19 cellular contexts compared by ENCODE assay signal in the genomic region with DNA sequence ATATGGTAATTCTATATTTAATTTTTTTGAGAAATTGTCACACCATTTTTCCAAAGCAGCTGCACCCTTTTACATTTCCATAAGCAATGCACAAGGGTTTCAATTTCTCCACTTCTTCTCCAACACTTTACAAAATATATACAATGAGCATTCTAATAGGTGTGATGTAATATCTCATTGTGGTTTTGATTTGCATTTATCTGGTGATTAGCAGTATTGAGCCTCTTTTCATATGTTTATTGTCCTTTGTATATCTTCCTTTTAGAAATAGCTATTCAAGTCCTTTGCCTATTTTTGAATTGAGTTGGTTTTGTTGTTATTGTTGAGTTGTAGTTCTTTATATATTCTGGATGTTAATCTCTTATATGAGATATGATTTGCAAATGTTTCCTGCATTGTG. TPM values are rescaled to one million over a fixed set of nuclear protein-coding genes. Genes with fewer than 3 reads are reported as not detected.
DNase-seq lines count a peak whose midpoint lies in the region; ATAC-seq and TF ChIP-seq lines count a peak whose summit lies in the region.
"Had no signal": no experiment of that assay in that cellular context is flagged by ENCODE, and none has a peak within 500 bp of the region (broad histone marks: within the 10 kb centered on the region; RNA-seq: fewer than 3 reads in every experiment).

No MANE protein-coding gene starts in this region.

- H3K79me2 ChIP-seq in KMS-11 (ENCODE audit: insufficient read depth, low read depth) = no peaks in the 10 kb centered on the region
- H3K79me2 ChIP-seq in Karpas-422 (ENCODE audit: low read length) = no peaks in the 10 kb centered on the region

- H3K9ac ChIP-seq in KMS-11 (no peak overlapping the region), Karpas-422 (ENCODE audit: low read length) (no peak overlapping the region)
- H3K9ac ChIP-seq: GM23248 had no signal

- H3K9me3 Mint-ChIP-seq in activated naive CD8-positive, alpha-beta T cell (ENCODE audit: low read depth) = no peaks in the 10 kb centered on the region
- no peaks in the 10 kb centered on the region for H3K9me3 Mint-ChIP-seq in activated naive CD8-positive, alpha-beta T cell treated with anti-CD3 and anti-CD28 coated beads, Interleukin-2, amount 50 U/mL, for 24 hours
- H3K9me3 Mint-ChIP-seq in T-cell = peaks cover 0 to 9% (median 0%) of the 10 kb centered on the region in 3 donors
- H3K9me3 Mint-ChIP-seq: CD8-positive, alpha-beta memory T cell had no signal

- peak overlapping the region; percentile 13; the same call in 1 of the 2 replicates for H3K4me2 ChIP-seq in KMS-11
- no peak overlapping the region for H3K4me2 ChIP-seq in Karpas-422 (ENCODE audit: low read depth, low read length, poor library complexity, severe bottlenecking)

- peaks cover 70% of the 10 kb centered on the region for H3K4me1 Mint-ChIP-seq in activated naive CD8-positive, alpha-beta T cell (ENCODE audit: low read depth)
- peaks cover 48% of the 10 kb centered on the region for H3K4me1 Mint-ChIP-seq in activated naive CD8-positive, alpha-beta T cell treated with anti-CD3 and anti-CD28 coated beads, Interleukin-2, amount 50 U/mL, for 24 hours
- H3K4me1 Mint-ChIP-seq in T-cell = peaks cover 60 to 66% (median 60%) of the 10 kb centered on the region in 3 donors

- H3K9me3 ChIP-seq in Karpas-422 (ENCODE audit: low read length) = no peaks in the 10 kb centered on the region
- H3K9me3 ChIP-seq in mucosa of descending colon = no peaks in the 10 kb centered on the region
- no peaks in the 10 kb centered on the region for H3K9me3 ChIP-seq in esophagus squamous epithelium
- H3K9me3 ChIP-seq: BE2C had no signal

- H3K27ac Mint-ChIP-seq in activated naive CD8-positive, alpha-beta T cell = peak overlapping the region; percentile 94
- no peak overlapping the region for H3K27ac Mint-ChIP-seq in activated naive CD8-positive, alpha-beta T cell treated with anti-CD3 and anti-CD28 coated beads, Interleukin-2, amount 50 U/mL, for 24 hours
- peak overlapping the region; percentile 84 to 94 for H3K27ac Mint-ChIP-seq in T-cell

- H3K27ac ChIP-seq in KMS-11 = no peak overlapping the region
- no peak overlapping the region for H3K27ac ChIP-seq in Karpas-422 (ENCODE audit: low read length)
- no peak overlapping the region for H3K27ac ChIP-seq in esophagus squamous epithelium
- H3K27ac ChIP-seq: GM23248, HL-60 had no signal

- CTCF ChIA-PET in T-cell (lab: Charles Lee) = interaction anchor here in 1 of 2 donors (1.3 to 2.2 kb wide), 4 partner anchors 9 to 47 kb away, joined by 5 to 13 read pairs (median 6); a partner anchor contains a TSS

- H3K4me1 ChIP-seq in KMS-11 (ENCODE audit: low read depth, poor library complexity, severe bottlenecking) = peaks cover 30% of the 10 kb centered on the region
- H3K4me1 ChIP-seq in Karpas-422 (ENCODE audit: low read length) = no peaks in the 10 kb centered on the region
- no peaks in the 10 kb centered on the region for H3K4me1 ChIP-seq in mucosa of descending colon (ENCODE audit: low read depth)
- no peaks in the 10 kb centered on the region for H3K4me1 ChIP-seq in esophagus squamous epithelium
- H3K4me1 ChIP-seq: BE2C had no signal

- H3K4me3 ChIP-seq in KMS-11 (IDR thresholded peaks at IDR 0.05; ENCODE audit: insufficient read depth, low read depth, low read length) (no peak overlapping the region), Karpas-422 (ENCODE audit: low read length) (no peak overlapping the region), mucosa of descending colon (no peak overlapping the region), esophagus squamous epithelium (no peak overlapping the region)
- H3K4me3 ChIP-seq: GM23248, SK-N-MC had no signal

- no peaks in the 10 kb centered on the region for H3K27me3 Mint-ChIP-seq in activated naive CD8-positive, alpha-beta T cell
- no peaks in the 10 kb centered on the region for H3K27me3 Mint-ChIP-seq in activated naive CD8-positive, alpha-beta T cell treated with anti-CD3 and anti-CD28 coated beads, Interleukin-2, amount 50 U/mL, for 24 hours
- no peaks in the 10 kb centered on the region for H3K27me3 Mint-ChIP-seq in T-cell
- H3K27me3 Mint-ChIP-seq: CD8-positive, alpha-beta memory T cell had no signal

- H3K27me3 ChIP-seq in KMS-11 (ENCODE audit: insufficient read depth, low read depth) (no peaks in the 10 kb centered on the region), Karpas-422 (ENCODE audit: low read length) (0 out of 2 replicates have a peak, but pooled peaks cover 2% of the 10 kb centered on the region), esophagus squamous epithelium (no peaks in the 10 kb centered on the region)
- H3K27me3 ChIP-seq: BE2C had no signal

- H2AFZ ChIP-seq in KMS-11 (ENCODE audit: low read depth) = no peak overlapping the region
- H2AFZ ChIP-seq in Karpas-422 (ENCODE audit: low read length) = no peak overlapping the region
- H2AFZ ChIP-seq: GM23248 had no signal

- H3K9me2 ChIP-seq in Karpas-422 (replicated peaks; ENCODE audit: insufficient read depth, low read length) = no peaks in the 10 kb centered on the region

- no peak for ATAC-seq in activated naive CD8-positive, alpha-beta T cell treated with anti-CD3 and anti-CD28 coated beads, Interleukin-2, amount 50 U/mL, for 24 hours
- ATAC-seq in T-cell (replicated peaks in 1 of 4) (no peak), mucosa of descending colon (no peak)
- ATAC-seq: HCT116 had no signal

- intact Hi-C loops in mucosa of descending colon (cut with DNase I, micrococcal nuclease) (no loop called here), esophagus squamous epithelium (cut with DNase I) (no loop called here)

- POLR2A ChIA-PET in T-cell (lab: Charles Lee) = interaction anchor here in 1 of 2 donors (1.3 to 1.8 kb wide), 2 partner anchors 14 to 47 kb away, joined by 5 read pairs; a partner anchor contains a TSS

- no peaks in the 10 kb centered on the region for H4K20me1 ChIP-seq in KMS-11 (ENCODE audit: insufficient read depth)
- no peaks in the 10 kb centered on the region for H4K20me1 ChIP-seq in Karpas-422 (ENCODE audit: insufficient read depth, low read depth, low read length)

- H3K36me3 Mint-ChIP-seq in activated naive CD8-positive, alpha-beta T cell = peaks cover 6% of the 10 kb centered on the region
- H3K36me3 Mint-ChIP-seq in activated naive CD8-positive, alpha-beta T cell treated with anti-CD3 and anti-CD28 coated beads, Interleukin-2, amount 50 U/mL, for 24 hours (ENCODE audit: low read depth) = no peaks in the 10 kb centered on the region
- H3K36me3 Mint-ChIP-seq in T-cell = no peaks in the 10 kb centered on the region
- H3K36me3 Mint-ChIP-seq: CD8-positive, alpha-beta memory T cell had no signal

- H3K36me3 ChIP-seq in KMS-11 (ENCODE audit: insufficient read depth) (no peaks in the 10 kb centered on the region), Karpas-422 (ENCODE audit: insufficient read depth, low read length) (no peaks in the 10 kb centered on the region), mucosa of descending colon (ENCODE audit: low read depth) (no peaks in the 10 kb centered on the region), esophagus squamous epithelium (no peaks in the 10 kb centered on the region)
- H3K36me3 ChIP-seq: BE2C had no signal

- TF ChIP-seq POLR2A in esophagus squamous epithelium (IDR thresholded peaks at IDR 0.05) = no peak

- peak overlapping the region; percentile 70 for H3K4me3 Mint-ChIP-seq in activated naive CD8-positive, alpha-beta T cell
- H3K4me3 Mint-ChIP-seq in activated naive CD8-positive, alpha-beta T cell treated with anti-CD3 and anti-CD28 coated beads, Interleukin-2, amount 50 U/mL, for 24 hours = no peak overlapping the region
- peak overlapping the region in 2 of 3 donors; percentile 53 to 71 for H3K4me3 Mint-ChIP-seq in T-cell

- TF ChIP-seq CTCF in KMS-11 (conservative IDR thresholded peaks at IDR 0.05; ENCODE audit: low read depth, low read length) (no peak), mucosa of descending colon (IDR thresholded peaks at IDR 0.05) (no peak), esophagus squamous epithelium (IDR thresholded peaks at IDR 0.05) (no peak)

- no peak for DNase-seq in activated naive CD8-positive, alpha-beta T cell treated with anti-CD3 and anti-CD28 coated beads, Interleukin-2, amount 50 U/mL, for 24 hours
- no peak for DNase-seq in T-cell
- no peak for DNase-seq in Karpas-422
- DNase-seq in mucosa of descending colon = no peak
- DNase-seq in esophagus squamous epithelium (lab: John Stamatoyannopoulos, UW) = no peak
- DNase-seq: BE2C; DMS79 treated with DMSO at 0.1 percent for 48 hours; GM23248; IMR-90; NCI-H1694 treated with DMSO at 0.1 percent for 48 hours; NCI-H748 treated with DMSO at 0.1 percent for 48 hours; NK-92 treated with Interleukin-12 subunit alpha and Interleukin-12 subunit beta, amount 100 ng/mL, for 24 hours; OCI-M1 had no signal

RNA-seq across cellular contexts. Expression of a gene that starts 47.6 kb away (rescaled TPM):
- total RNA-seq in T-cell (100 to 1,000 TPM in 1 of 5 donors, 10 to 100 TPM in 4; 51.4 to 112 (median 69.7) TPM), mucosa of descending colon (10 to 100 TPM; 43.0 to 68.6 (median 51.3) TPM), esophagus squamous epithelium (10 to 100 TPM; 41.6 to 65.3 (median 45.8) TPM)
- total RNA-seq in Karpas-422 (2014; rRNA removed; shearing (Covaris generic); ENCODE audit: low replicate concordance) = 63.6 and 69.6 TPM in 2 replicates
